ENCODE assay signal across 10 cellular contexts in genomic region chr1:2275796-2276536, GRCh38. TPM values are rescaled to one million over a fixed set of nuclear protein-coding genes. Genes with fewer than 3 reads are reported as not detected.
DNase-seq lines count a peak whose midpoint lies in the region; ATAC-seq and TF ChIP-seq lines count a peak whose summit lies in the region.
"Had no signal": no experiment of that assay in that cellular context is flagged by ENCODE, and none has a peak within 500 bp of the region (broad histone marks: within the 10 kb centered on the region; RNA-seq: fewer than 3 reads in every experiment).

No MANE protein-coding gene starts in this region.

- H3K36me3 ChIP-seq in vagina, result no peaks in the 10 kb centered on the region

- CTCF ChIA-PET in GM10248 (lab: Yijun Ruan, JAX), result interaction anchor here (0.9 to 1.1 kb wide), 2 partner anchors 9 to 24 kb away, joined by 3 read pairs; no protein-coding TSS in a partner anchor

- no peaks in the 10 kb centered on the region for H3K9me3 ChIP-seq in vagina

- no peaks in the 10 kb centered on the region for H3K27me3 Mint-ChIP-seq in mesothelial cell of epicardium (ENCODE audit: low read depth)

- peak overlapping the region; percentile 93 for H3K27ac Mint-ChIP-seq in mesothelial cell of epicardium

- H3K4me1 ChIP-seq in vagina, result peaks cover 91% of the 10 kb centered on the region

- intact Hi-C loops in Right ventricle myocardium inferior (cut with DNase I), result no loop called here
- intact Hi-C loops in cardiac septum (cut with DNase I), result loop anchor here (5.0 kb wide), 1 partner anchor 64 kb away; no protein-coding TSS in a partner anchor
- intact Hi-C loops in vagina (cut with DNase I), result no loop called here

- peak overlapping the region; percentile 40 for H3K27ac ChIP-seq in vagina

- H3K27me3 ChIP-seq in vagina, result no peaks in the 10 kb centered on the region

- no peaks in the 10 kb centered on the region for H3K9me3 Mint-ChIP-seq in mesothelial cell of epicardium

- peaks cover 66% of the 10 kb centered on the region for H3K4me1 Mint-ChIP-seq in mesothelial cell of epicardium

- no peak overlapping the region for H3K4me3 Mint-ChIP-seq in mesothelial cell of epicardium

- TF ChIP-seq POLR2A in vagina (IDR thresholded peaks at IDR 0.05), result no peak

- DNase-seq in Right ventricle myocardium inferior (ENCODE audit: missing footprints) (peak; percentile 62), cardiac septum (ENCODE audit: low spot score) (no peak), cardiac fibroblast (ENCODE audit: low read depth in 2 of 2) (peak; percentile 61 to 79), mesothelial cell of epicardium (ENCODE audit: low spot score in 2 of 2, unreplicated experiment in 2 of 2) (no peak), vagina (ENCODE audit: extremely low spot score in 2 of 2) (no peak), GM10248 (ENCODE audit: extremely low spot score) (no peak)
- DNase-seq: activated CD4-positive, alpha-beta T cell treated with anti-CD3 and anti-CD28 coated beads for 48 hours; midbrain had no signal

- no peak for TF ChIP-seq CTCF in cardiac fibroblast (IDR thresholded peaks at IDR 0.05; ENCODE audit: low read depth, low read length)
- TF ChIP-seq CTCF in mesothelial cell of epicardium (IDR thresholded peaks at IDR 0.05; ENCODE audit: unreplicated experiment), result no peak
- no peak for TF ChIP-seq CTCF in vagina (IDR thresholded peaks at IDR 0.05)
- no peak for TF ChIP-seq CTCF in GM10248 (IDR thresholded peaks at IDR 0.05; ENCODE audit: control extremely low read depth, extremely low read depth, low read depth, missing control alignments)

- POLR2A ChIA-PET in GM10248 (lab: Yijun Ruan, JAX), result no interaction called here

- H3K4me3 ChIP-seq in cardiac fibroblast (replicated peaks in 1 of 2; ENCODE audit: low read depth in 2 of 2, low read length in 2 of 2) (no peak overlapping the region), vagina (no peak overlapping the region)

- ATAC-seq in Right ventricle myocardium inferior, result peak; percentile 55
- ATAC-seq in GM21447 (IDR thresholded peaks at IDR 0.05; ENCODE audit: unreplicated experiment), result no peak
- ATAC-seq in GM18520 (IDR thresholded peaks at IDR 0.05; ENCODE audit: unreplicated experiment), result no peak

- H3K36me3 Mint-ChIP-seq in mesothelial cell of epicardium, result peaks cover 6% of the 10 kb centered on the region

RNA-seq across cellular contexts. Expression of gene SKI, which starts 47.8 kb away (rescaled TPM):
- total RNA-seq in Right ventricle myocardium inferior (38.5 TPM), cardiac septum (39.9 TPM), mesothelial cell of epicardium (105 to 110 TPM (median 105 TPM) in 3 replicates), vagina (53.8 TPM)

Comparison
In these comparisons a context has a peak if more than half of its experiments do, and no peak if none do; other contexts are left out.
1. DNase-seq: peak in Right ventricle myocardium inferior (single experiment) and cardiac fibroblast (2 of 2); none in cardiac septum (single experiment), mesothelial cell of epicardium (0 of 2), vagina (0 of 2) and GM10248 (single experiment).